ENCODE assay signal across 14 cellular contexts in genomic region chr11:114164546-114164945, GRCh38.
DNase-seq lines count a peak whose midpoint lies in the region; ATAC-seq, FAIRE-seq and TF ChIP-seq lines count a peak whose summit lies in the region.
"Had no signal": no experiment of that assay in that cellular context is flagged by ENCODE, and none has a peak within 500 bp of the region (broad histone marks: within the 10 kb centered on the region; RNA-seq: fewer than 3 reads in every experiment).

No MANE protein-coding gene starts in this region.

- no peak for TF ChIP-seq POLR2A in sigmoid colon (IDR thresholded peaks at IDR 0.05)

- H3K9ac ChIP-seq in BLaER1 (no peak overlapping the region), keratinocyte (ENCODE audit: control insufficient read depth, extremely low read depth, insufficient read depth, low read length) (no peak overlapping the region)
- H3K9ac ChIP-seq: GM23248 had no signal

- intact Hi-C loops in sigmoid colon (cut with DNase I), result loop anchor here (1.0 to 5.0 kb wide), 5 partner anchors 15 to 131 kb away; no protein-coding TSS in a partner anchor

- POLR2A ChIA-PET in T-cell (lab: Charles Lee), result no interaction called here

- H3K4me3 ChIP-seq in BLaER1 (no peak overlapping the region), keratinocyte (ENCODE audit: control insufficient read depth in 2 of 3, extremely low read depth in 1 of 3, insufficient read depth in 2 of 3, low read depth in 1 of 3, low read length in 3 of 3) (no peak overlapping the region), sigmoid colon (no peak overlapping the region)
- H3K4me3 ChIP-seq: GM23248 had no signal

- dilution Hi-C loops in keratinocyte (cut with MboI; ENCODE audit: extremely low pct_ligation_motif_present, low sequenced_read_pairs), result no loop called here

- H3K36me3 Mint-ChIP-seq in T-cell, result no peaks in the 10 kb centered on the region

- ATAC-seq in T-cell (replicated peaks in 1 of 4) (no peak), HG03439 (IDR thresholded peaks at IDR 0.05; ENCODE audit: unreplicated experiment) (no peak), HG03039 (IDR thresholded peaks at IDR 0.05; ENCODE audit: unreplicated experiment) (no peak)

- H3K27me3 ChIP-seq in BLaER1 (no peaks in the 10 kb centered on the region), keratinocyte (ENCODE audit: control insufficient read depth, extremely low read depth, insufficient read depth, low read length) (peaks cover 36% of the 10 kb centered on the region), sigmoid colon (no peaks in the 10 kb centered on the region)

- H3K27ac ChIP-seq in BLaER1 (no peak overlapping the region), keratinocyte (ENCODE audit: control insufficient read depth, insufficient read depth, low read length) (no peak overlapping the region), sigmoid colon (peak overlapping the region; percentile 94 to 99 (median 97))
- H3K27ac ChIP-seq: GM23248 had no signal

- no peak for TF ChIP-seq EP300 in sigmoid colon (IDR thresholded peaks at IDR 0.05)

- H4K20me1 ChIP-seq in BLaER1, result no peaks in the 10 kb centered on the region
- H4K20me1 ChIP-seq in keratinocyte (ENCODE audit: control insufficient read depth, extremely low read depth, insufficient read depth, low read length), result no peaks in the 10 kb centered on the region

- H3K9me1 ChIP-seq in keratinocyte (ENCODE audit: control insufficient read depth, extremely low read depth, insufficient read depth, low read length), result no peaks in the 10 kb centered on the region

- in situ Hi-C loops in GM13976 (cut with MboI; ENCODE audit: low sequenced_read_pairs, unreplicated experiment), result no loop called here

- no peak overlapping the region for H3K4me3 Mint-ChIP-seq in T-cell

- no peaks in the 10 kb centered on the region for H3K9me3 Mint-ChIP-seq in T-cell

- no peak overlapping the region for H2AFZ ChIP-seq in keratinocyte (ENCODE audit: control insufficient read depth, low read length)
- H2AFZ ChIP-seq: GM23248 had no signal

- DNase-seq in T-cell, result no peak
- no peak for DNase-seq in keratinocyte (ENCODE audit: low read depth, low spot score)
- peak; percentile 66 for DNase-seq in sigmoid colon
- no peak for DNase-seq in GM13976 (ENCODE audit: low spot score)
- DNase-seq in NCI-H2196 treated with DMSO at 0.1 percent for 48 hours (lab: John Stamatoyannopoulos, UW; ENCODE audit: unreplicated experiment), result no peak
- DNase-seq: activated CD8-positive, alpha-beta memory T cell treated with anti-CD3 and anti-CD28 coated beads, Interleukin-2, amount 50 U/mL, for 4 hours; central memory CD4-positive, alpha-beta T cell; GM23248; mesendoderm; NCI-H2029; stimulated activated naive CD4-positive, alpha-beta T cell had no signal

- H3K27ac Mint-ChIP-seq in T-cell, result peak overlapping the region; percentile 79 to 82

- no peaks in the 10 kb centered on the region for H3K79me2 ChIP-seq in keratinocyte (ENCODE audit: control insufficient read depth, insufficient read depth, low read length)

- CTCF ChIA-PET in T-cell (lab: Charles Lee), result interaction anchor here in 1 of 2 donors (1.2 kb wide), 1 partner anchor 31 kb away, joined by 3 read pairs; no protein-coding TSS in a partner anchor

- H3K36me3 ChIP-seq in BLaER1, result no peaks in the 10 kb centered on the region
- H3K36me3 ChIP-seq in keratinocyte (ENCODE audit: control insufficient read depth in 2 of 2, extremely low read depth in 1 of 2, insufficient read depth in 2 of 2, low read length in 2 of 2), result no peaks in the 10 kb centered on the region
- H3K36me3 ChIP-seq in sigmoid colon, result no peaks in the 10 kb centered on the region

- H3K4me1 ChIP-seq in BLaER1 (peaks cover 95% of the 10 kb centered on the region), keratinocyte (ENCODE audit: control insufficient read depth, extremely low read depth, insufficient read depth, low read length) (peaks cover 61% of the 10 kb centered on the region), sigmoid colon (peaks cover 0 to 93% (median 90%) of the 10 kb centered on the region in 4 donors)

- no peak for FAIRE-seq in keratinocyte (lab: Jason Lieb, UNC)

- no peak for TF ChIP-seq CTCF in keratinocyte (optimal IDR thresholded peaks at IDR 0.05 in 1 of 3, IDR thresholded peaks at IDR 0.05 in 1 of 3, conservative IDR thresholded peaks at IDR 0.05 in 1 of 3; ENCODE audit: extremely low read depth in 1 of 3, insufficient read depth in 2 of 3, low read length in 3 of 3)
- TF ChIP-seq CTCF in sigmoid colon (IDR thresholded peaks at IDR 0.05), result no peak
- TF ChIP-seq CTCF in GM13976 (IDR thresholded peaks at IDR 0.05; ENCODE audit: borderline replicate concordance, control extremely low read depth, extremely low read depth, insufficient read depth, missing control alignments), result no peak

- no peaks in the 10 kb centered on the region for H3K9me3 ChIP-seq in BLaER1
- no peaks in the 10 kb centered on the region for H3K9me3 ChIP-seq in keratinocyte (ENCODE audit: control insufficient read depth, low read depth, low read length)
- no peaks in the 10 kb centered on the region for H3K9me3 ChIP-seq in sigmoid colon

- peak overlapping the region; percentile 85 for H3K4me2 ChIP-seq in BLaER1
- H3K4me2 ChIP-seq in keratinocyte (ENCODE audit: control insufficient read depth, extremely low read depth, insufficient read depth, low read depth, low read length), result peak overlapping the region; percentile 90

- H3K4me1 Mint-ChIP-seq in T-cell, result peaks cover 91 to 99% (median 98%) of the 10 kb centered on the region in 3 donors

- 93 to 94% methylated on average over 9 of the region's 9 CpGs for WGBS in sigmoid colon, 2 donors

- H3K27me3 Mint-ChIP-seq in T-cell, result no peaks in the 10 kb centered on the region

Comparison
In these comparisons a context has a peak if more than half of its experiments do, and no peak if none do; other contexts are left out.
1. H3K27ac ChIP-seq: peak in sigmoid colon (4 of 4); none in BLaER1 (single experiment) and keratinocyte (single experiment).